In the genomic region with DNA sequence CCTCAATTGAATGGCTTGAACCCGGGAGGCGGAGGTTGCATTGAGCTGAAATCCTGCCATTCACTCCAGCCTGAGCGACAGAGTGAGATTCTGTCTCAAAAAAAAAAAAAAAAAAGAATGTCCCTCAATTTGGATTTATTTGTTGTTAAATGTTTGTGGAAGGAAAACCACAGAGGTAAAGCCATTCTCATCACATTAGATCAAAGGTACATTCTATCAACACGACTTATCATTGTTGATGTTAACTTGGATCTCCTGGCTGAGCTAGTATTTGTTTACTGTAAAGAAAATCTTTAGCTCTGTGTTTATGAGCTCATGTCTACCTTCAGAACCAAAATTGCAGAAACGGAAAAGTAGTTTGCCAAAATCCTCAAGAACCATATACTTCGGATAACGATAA, we compare ENCODE assay signal across 32 cellular contexts.
"Had no signal": no experiment of that assay in that cellular context is flagged by ENCODE, and none has a peak within 500 bp of the region (broad histone marks: within the 10 kb centered on the region; RNA-seq: fewer than 3 reads in every experiment).

No MANE protein-coding gene starts in this region.

- H3K27me3 ChIP-seq: brain microvascular endothelial cell had no signal

- H3K36me3 Mint-ChIP-seq: activated naive CD8-positive, alpha-beta T cell had no signal

- H3K9me3 Mint-ChIP-seq: activated B cell treated with CpG ODN at 0.5 μM for 24 hours; activated CD8-positive, alpha-beta T cell treated with anti-CD3 and anti-CD28 coated beads for 36 hours; activated T-cell treated with anti-CD3 and anti-CD28 coated beads, Interleukin-2, amount 50 U/mL, for 4 hours; activated T-helper 17 cell treated with anti-CD3 and anti-CD28 coated beads, Interleukin-2, amount 50 U/mL, for 72 hours; central memory CD8-positive, alpha-beta T cell; dendritic cell treated with granulocyte-macrophage colony-stimulating factor and Interleukin-4, amounts not matched to agents 40 ng/mL and 50 ng/mL, for 4 days; effector memory CD8-positive, alpha-beta T cell had no signal

- H3K27me3 Mint-ChIP-seq: activated CD8-positive, alpha-beta T cell treated with anti-CD3 and anti-CD28 coated beads for 36 hours; activated naive CD8-positive, alpha-beta T cell; activated T-helper 17 cell treated with anti-CD3 and anti-CD28 coated beads, Interleukin-2, amount 50 U/mL, for 72 hours; central memory CD8-positive, alpha-beta T cell; dendritic cell treated with granulocyte-macrophage colony-stimulating factor and Interleukin-4, amounts not matched to agents 40 ng/mL and 50 ng/mL, for 4 days had no signal

- ATAC-seq: activated CD4-positive, CD25-positive, alpha-beta regulatory T cell treated with anti-CD3 and anti-CD28 coated beads, Interleukin-2, amount 50 U/mL, for 24 hours; activated CD8-positive, alpha-beta T cell treated with anti-CD3 and anti-CD28 coated beads for 36 hours; activated T-cell treated with anti-CD3 and anti-CD28 coated beads, Interleukin-2, amount 50 U/mL, for 4 hours; activated T-helper 17 cell treated with anti-CD3 and anti-CD28 coated beads, Interleukin-2, amount 50 U/mL, for 72 hours; effector memory CD8-positive, alpha-beta T cell; esophagus mucosa had no signal

- H3K27ac Mint-ChIP-seq: activated B cell treated with CpG ODN at 0.5 μM for 24 hours; activated CD8-positive, alpha-beta T cell treated with anti-CD3 and anti-CD28 coated beads for 36 hours; activated naive CD8-positive, alpha-beta T cell; activated T-helper 17 cell treated with anti-CD3 and anti-CD28 coated beads, Interleukin-2, amount 50 U/mL, for 72 hours; dendritic cell treated with granulocyte-macrophage colony-stimulating factor and Interleukin-4, amounts not matched to agents 40 ng/mL and 50 ng/mL, for 4 days; effector memory CD8-positive, alpha-beta T cell had no signal

- H3K36me3 ChIP-seq: brain microvascular endothelial cell, WERI-Rb-1 had no signal

- H3K4me1 Mint-ChIP-seq: activated B cell treated with CpG ODN at 0.5 μM for 24 hours; activated T-helper 17 cell treated with anti-CD3 and anti-CD28 coated beads, Interleukin-2, amount 50 U/mL, for 72 hours; central memory CD8-positive, alpha-beta T cell had no signal

- DNase-seq: activated B cell treated with CpG ODN at 0.5 μM for 24 hours; activated CD4-positive, alpha-beta T cell treated with anti-CD3 and anti-CD28 coated beads for 48 hours; activated CD4-positive, alpha-beta T cell treated with anti-CD3 and anti-CD28 coated beads, Interleukin-2, amount 50 U/mL, for 1 hour; activated CD4-positive, alpha-beta T cell treated with anti-CD3 and anti-CD28 coated beads, Interleukin-2, amount 50 U/mL, for 48 hours; activated CD8-positive, alpha-beta memory T cell treated with anti-CD3 and anti-CD28 coated beads for 24 hours; activated CD8-positive, alpha-beta T cell treated with anti-CD3 and anti-CD28 coated beads for 36 hours; activated effector memory CD4-positive, alpha-beta T cell treated with Interleukin-2 at 50 U/mL for 16 hours; activated gamma-delta T cell treated with Interleukin-2 at 50 U/mL for 16 hours; activated naive CD4-positive, alpha-beta T cell treated with anti-CD3 and anti-CD28 coated beads, Interleukin-2, amount 50 U/mL, for 16 hours; activated naive CD4-positive, alpha-beta T cell treated with Interleukin-2 at 50 U/mL for 16 hours; activated T-cell treated with anti-CD3 and anti-CD28 coated beads, Interleukin-2, amount 50 U/mL, for 4 hours; amniotic stem cell; anterior cingulate cortex; brain microvascular endothelial cell; dorsolateral prefrontal cortex; effector CD4-positive, alpha-beta T cell; effector memory CD8-positive, alpha-beta T cell; foreskin fibroblast; head of caudate nucleus; T-helper 2 cell; WERI-Rb-1 had no signal

- H3K27ac ChIP-seq: brain microvascular endothelial cell, coronary artery, dorsolateral prefrontal cortex, WERI-Rb-1 had no signal

- H3K4me3 Mint-ChIP-seq: activated B cell treated with CpG ODN at 0.5 μM for 24 hours; activated CD8-positive, alpha-beta T cell treated with anti-CD3 and anti-CD28 coated beads for 36 hours; activated naive CD8-positive, alpha-beta T cell; activated T-cell treated with anti-CD3 and anti-CD28 coated beads, Interleukin-2, amount 50 U/mL, for 4 hours; activated T-helper 17 cell treated with anti-CD3 and anti-CD28 coated beads, Interleukin-2, amount 50 U/mL, for 72 hours; central memory CD8-positive, alpha-beta T cell; dendritic cell treated with granulocyte-macrophage colony-stimulating factor and Interleukin-4, amounts not matched to agents 40 ng/mL and 50 ng/mL, for 4 days; effector memory CD8-positive, alpha-beta T cell had no signal

- H3K4me3 ChIP-seq: coronary artery, dorsolateral prefrontal cortex had no signal

- FAIRE-seq: astrocyte, bronchial epithelial cell, endometrium, frontal cortex had no signal
